In genomic region chr2:241376808-241377207, GRCh38 we compare ENCODE assay signal across 17 cellular contexts. TPM values are rescaled to one million over a fixed set of nuclear protein-coding genes. Genes with fewer than 3 reads are reported as not detected.
A peak's percentile ranks its signal among the peaks of the same experiment; 100 is the strongest.
DNase-seq lines count a peak whose midpoint lies in the region; ATAC-seq, FAIRE-seq and TF ChIP-seq lines count a peak whose summit lies in the region.
"Had no signal": no experiment of that assay in that cellular context is flagged by ENCODE, and none has a peak within 500 bp of the region (broad histone marks: within the 10 kb centered on the region; RNA-seq: fewer than 3 reads in every experiment).

No MANE protein-coding gene starts in this region.

- H3K27me3 ChIP-seq in KMS-11 (ENCODE audit: insufficient read depth, low read depth) = no peaks in the 10 kb centered on the region
- no peaks in the 10 kb centered on the region; a peak in 1 of 5 replicates for H3K27me3 ChIP-seq in HepG2 (ENCODE audit: control insufficient read depth in 1 of 2, insufficient read depth in 2 of 2, low read length in 2 of 2)
- H3K27me3 ChIP-seq: BE2C had no signal

- no TSS peak for BruUV-seq in HepG2 (replicated peaks; lab: Mats Ljungman, UMichigan)

- H3K27ac ChIP-seq in C4-2B = peak overlapping the region; percentile 19; the same call in 1 of the 2 replicates
- H3K27ac ChIP-seq in KMS-11 = peak overlapping the region; percentile 51
- no peak overlapping the region for H3K27ac ChIP-seq in HepG2 (ENCODE audit: extremely low read length, insufficient read depth, low read length)
- H3K27ac ChIP-seq: PC-9 had no signal

- no peaks in the 10 kb centered on the region for H3K9me3 ChIP-seq in HepG2 (ENCODE audit: low read length)
- H3K9me3 ChIP-seq: BE2C had no signal

- POLR2A ChIA-PET in HepG2 (lab: Yijun Ruan, JAX) = no interaction called here

- H3K4me3 ChIP-seq in KMS-11 (IDR thresholded peaks at IDR 0.05; ENCODE audit: insufficient read depth, low read depth, low read length) = no peak overlapping the region
- H3K4me3 ChIP-seq in astrocyte of the spinal cord (ENCODE audit: low read depth, low read length) = no peak overlapping the region
- no peak overlapping the region for H3K4me3 ChIP-seq in HepG2 (replicated peaks in 1 of 3; ENCODE audit: insufficient read depth in 1 of 3, low read depth in 2 of 3, low read length in 3 of 3)
- H3K4me3 ChIP-seq: PC-9 had no signal

- TF ChIP-seq EP300 in HepG2 (IDR thresholded peaks at IDR 0.05; ENCODE audit: low read depth in 2 of 2, low read length in 2 of 2) = no peak
- no peak for TF ChIP-seq EP300 in HepG2 (CRISPR knock-in tag; IDR thresholded peaks at IDR 0.05; ENCODE audit: borderline replicate concordance)

- H3K4me2 ChIP-seq in KMS-11 (peak overlapping the region; percentile 96), HepG2 (ENCODE audit: low read depth, low read length) (peak overlapping the region; percentile 37)
- H3K4me2 ChIP-seq: PC-9 had no signal

- H3K36me3 ChIP-seq in KMS-11 (ENCODE audit: insufficient read depth) (no peaks in the 10 kb centered on the region), HepG2 (replicated peaks in 1 of 2; ENCODE audit: control insufficient read depth in 1 of 2, insufficient read depth in 2 of 2, low read length in 2 of 2) (peaks cover 8 to 45% of the 10 kb centered on the region in 2 experiments)

- no peak for TF ChIP-seq POLR2A in HepG2 (IDR thresholded peaks at IDR 0.05; ENCODE audit: insufficient read depth in 1 of 2, low read depth in 2 of 2, low read length in 2 of 2)

- no peak for FAIRE-seq in HepG2 (lab: Jason Lieb, UNC)
- FAIRE-seq: H54 had no signal

- H2AFZ ChIP-seq in KMS-11 (ENCODE audit: low read depth) (no peak overlapping the region), HepG2 (ENCODE audit: low read length) (no peak overlapping the region)
- H2AFZ ChIP-seq: PC-9 had no signal

- no peak for TF ChIP-seq CTCF in C4-2B (conservative IDR thresholded peaks at IDR 0.05)
- TF ChIP-seq CTCF in KMS-11 (conservative IDR thresholded peaks at IDR 0.05; ENCODE audit: low read depth, low read length) = no peak
- no peak for TF ChIP-seq CTCF in astrocyte of the spinal cord (IDR thresholded peaks at IDR 0.05; ENCODE audit: low read depth, low read length)
- no peak for TF ChIP-seq CTCF in HepG2 (CRISPR knock-in tag; IDR thresholded peaks at IDR 0.05)

- H3K79me2 ChIP-seq in KMS-11 (ENCODE audit: insufficient read depth, low read depth) (peaks cover 41% of the 10 kb centered on the region; the same call in 1 of the 2 replicates), HepG2 (ENCODE audit: insufficient read depth, low read length) (peaks cover 37% of the 10 kb centered on the region)

- in situ Hi-C loops in astrocyte of the spinal cord (cut with HindIII; ENCODE audit: low sequenced_read_pairs) = no loop called here
- in situ Hi-C loops in HepG2 (cut with HindIII; ENCODE audit: extremely low pct_ligation_motif_present, low pct_unique_long_range_greater_than_20kb) = no loop called here

- CTCF ChIA-PET in HepG2 (lab: Yijun Ruan, JAX; ENCODE audit: low intra/inter-chr PET ratio, low total read pairs) = no interaction called here

- TF ChIP-seq RAD21 in HepG2 (CRISPR knock-in tag; IDR thresholded peaks at IDR 0.05) = no peak

- H3K9ac ChIP-seq in KMS-11 (no peak overlapping the region; the same call in 1 of the 2 replicates), HepG2 (ENCODE audit: insufficient read depth, low read depth, low read length) (no peak overlapping the region)

- H4K20me1 ChIP-seq in KMS-11 (ENCODE audit: insufficient read depth) (0 out of 2 replicates have a peak, but pooled peaks cover 4% of the 10 kb centered on the region), HepG2 (ENCODE audit: insufficient read depth, low read length) (peaks cover 7% of the 10 kb centered on the region; the same call in 1 of the 2 replicates)

- intact Hi-C loops in HepG2 (cut with micrococcal nuclease; ENCODE audit: unreplicated experiment) = no loop called here

- 83% methylated on average over 2 of the region's 2 CpGs for WGBS in HepG2 (ENCODE audit: low lambda C conversion rate)

- ATAC-seq in HepG2 (no peak), GM21723 (IDR thresholded peaks at IDR 0.05; ENCODE audit: unreplicated experiment) (no peak), HG02981 (IDR thresholded peaks at IDR 0.05; ENCODE audit: unreplicated experiment) (no peak)
- ATAC-seq: CD8-positive, alpha-beta T cell; SK-N-SH treated with all-trans-retinoic acid at 6 μM for 48 hours had no signal

- DNase-seq in astrocyte of the spinal cord (ENCODE audit: low read depth, low spot score) (peak; percentile 23), HepG2 (ENCODE audit: low spot score) (no peak), DMS53 (lab: John Stamatoyannopoulos, UW) (no peak), NCI-H526 (lab: John Stamatoyannopoulos, UW) (no peak)
- DNase-seq: BE2C; CD8-positive, alpha-beta T cell; Karpas-422; NCI-H1436; NCI-H226; NCI-H69; PC-9 had no signal

- H3K4me1 ChIP-seq in KMS-11 (ENCODE audit: low read depth, poor library complexity, severe bottlenecking) = peaks cover 98% of the 10 kb centered on the region
- H3K4me1 ChIP-seq in HepG2 (ENCODE audit: insufficient read depth, low read length) = peaks cover 37% of the 10 kb centered on the region

TF ChIP-seq in HepG2, 621 proteins besides CTCF, POLR2A, EP300 and RAD21 (continues in another document):
- no peak for TF ChIP-seq DRAP1 (CRISPR knock-in tag; IDR thresholded peaks at IDR 0.05)
- TF ChIP-seq HOXA3 (CRISPR knock-in tag; IDR thresholded peaks at IDR 0.05) = no peak
- no peak for TF ChIP-seq SKI (IDR thresholded peaks at IDR 0.05; ENCODE audit: partially characterized antibody)
- TF ChIP-seq DR1 (CRISPR knock-in tag; IDR thresholded peaks at IDR 0.05) = no peak
- TF ChIP-seq DZIP1 (CRISPR knock-in tag; IDR thresholded peaks at IDR 0.05) = no peak
- TF ChIP-seq ZNF891 (CRISPR knock-in tag; IDR thresholded peaks at IDR 0.05) = no peak
- TF ChIP-seq ZNF772 (CRISPR knock-in tag; IDR thresholded peaks at IDR 0.05) = no peak
- TF ChIP-seq SNAI1 (CRISPR knock-in tag; IDR thresholded peaks at IDR 0.05; ENCODE audit: borderline replicate concordance) = no peak
- TF ChIP-seq GABPB1 (CRISPR knock-in tag; IDR thresholded peaks at IDR 0.05) = no peak
- no peak for TF ChIP-seq JARID2 (CRISPR knock-in tag; IDR thresholded peaks at IDR 0.05; ENCODE audit: insufficient replicate concordance)
- TF ChIP-seq PAF1 (CRISPR knock-in tag; IDR thresholded peaks at IDR 0.05) = no peak
- TF ChIP-seq NCOA1 (CRISPR knock-in tag; IDR thresholded peaks at IDR 0.05) = no peak
- TF ChIP-seq SP5 (CRISPR knock-in tag; IDR thresholded peaks at IDR 0.05; ENCODE audit: borderline replicate concordance, low read depth) = no peak

RNA-seq across cellular contexts. Expression of gene FARP2, which starts 20.7 kb away (rescaled TPM):
- total RNA-seq in HepG2 (2016; rRNA removed; fragmentation: Illumina TruSeq; extraction: Trizol) = 43.3 and 45.4 TPM in 2 replicates
- 60.7 and 66.0 TPM in 2 replicates for total RNA-seq in HepG2 (2016; cell fraction: cytosol; rRNA removed; fragmentation: Illumina TruSeq; extraction: Trizol; ENCODE audit: low read depth)
- 39.9 and 41.1 TPM in 2 replicates for total RNA-seq in HepG2 (2016; cell fraction: insoluble cytoplasmic fraction; rRNA removed; fragmentation: Illumina TruSeq; extraction: Trizol)
- 26.8 and 27.2 TPM in 2 replicates for total RNA-seq in HepG2 (2016; cell fraction: membrane; rRNA removed; fragmentation: Illumina TruSeq; extraction: Trizol)
- 40.7 and 47.5 TPM in 2 replicates for total RNA-seq in HepG2 (2016; cell fraction: nucleus; rRNA removed; fragmentation: Illumina TruSeq; extraction: Trizol)
- 28.0 and 29.5 TPM in 2 replicates for polyA plus RNA-seq in HepG2 (2011; rRNA removed)
- polyA plus RNA-seq in HepG2 (2011; cell fraction: cytosol; rRNA removed) = 14.2 and 16.0 TPM in 2 replicates
- polyA plus RNA-seq in HepG2 (2011; cell fraction: nucleus; rRNA removed) = 67.3 and 75.5 TPM in 2 replicates
- polyA plus RNA-seq in HepG2 (2012) = 28.7 and 33.3 TPM in 2 replicates
- polyA plus RNA-seq in HepG2 (2016; cell fraction: cytosol; fragmentation: Illumina TruSeq; extraction: Trizol; ENCODE audit: low read depth) = 3.3 and 4.4 TPM in 2 replicates
- polyA plus RNA-seq in HepG2 (2016; cell fraction: insoluble cytoplasmic fraction; fragmentation: Illumina TruSeq; extraction: Trizol; ENCODE audit: low read depth) = 24.1 and 27.0 TPM in 2 replicates
- polyA plus RNA-seq in HepG2 (2016; cell fraction: membrane; fragmentation: Illumina TruSeq; extraction: Trizol; ENCODE audit: low read depth) = 6.7 and 9.3 TPM in 2 replicates
- polyA plus RNA-seq in HepG2 (2016; cell fraction: nucleus; fragmentation: Illumina TruSeq; extraction: Trizol; ENCODE audit: insufficient read depth, low read depth) = 43.0 and 49.1 TPM in 2 replicates
- 62.3 and 67.5 TPM in 2 replicates for polyA minus RNA-seq in HepG2 (2011; rRNA and poly(A)+ RNA removed; ENCODE audit: low replicate concordance)
- polyA minus RNA-seq in HepG2 (2011; cell fraction: cytosol; rRNA and poly(A)+ RNA removed) = 23.7 and 25.8 TPM in 2 replicates
- 56.9 and 62.9 TPM in 2 replicates for polyA minus RNA-seq in HepG2 (2011; cell fraction: nucleus; rRNA and poly(A)+ RNA removed)
